In the genomic region with DNA sequence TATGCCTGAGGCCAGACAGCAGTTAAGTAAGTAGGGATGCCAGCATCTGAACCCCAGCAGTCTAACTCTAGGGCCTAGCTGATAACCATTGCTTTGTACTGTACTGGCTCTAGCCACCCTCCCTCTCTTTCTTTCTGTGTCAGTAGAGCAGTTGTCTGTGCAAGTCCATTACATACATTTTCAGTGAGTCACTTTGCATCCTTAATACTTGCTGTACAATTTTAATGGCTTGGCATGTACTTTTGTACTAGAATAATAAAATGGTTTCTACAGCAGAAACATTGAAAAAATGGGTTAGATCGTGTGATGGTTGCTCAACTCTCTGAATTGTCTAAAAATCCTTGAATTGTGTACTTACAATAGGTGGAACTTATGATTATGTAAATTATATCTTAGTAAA, we compare ENCODE assay signal across 10 cellular contexts. TPM values are rescaled to one million over a fixed set of nuclear protein-coding genes. Genes with fewer than 3 reads are reported as not detected.
DNase-seq lines count a peak whose midpoint lies in the region; ATAC-seq and TF ChIP-seq lines count a peak whose summit lies in the region.
"Had no signal": no experiment of that assay in that cellular context is flagged by ENCODE, and none has a peak within 500 bp of the region (broad histone marks: within the 10 kb centered on the region; RNA-seq: fewer than 3 reads in every experiment).

No MANE protein-coding gene starts in this region.

- DNase-seq in CD4-positive, alpha-beta memory T cell = no peak
- DNase-seq in LHCN-M2 (ENCODE audit: low read depth) = peak; percentile 73
- DNase-seq in chondrocyte (ENCODE audit: low spot score) = no peak
- DNase-seq in mesenchymal stem cell = peak; percentile 66
- no peak for DNase-seq in GF-D8 (lab: John Stamatoyannopoulos, UW)
- no peak for DNase-seq in NCI-H510A treated with DMSO at 0.1 percent for 48 hours (lab: John Stamatoyannopoulos, UW)
- DNase-seq in epidermal melanocyte (ENCODE audit: insufficient read length, low spot score) = no peak
- DNase-seq: DMS153, NCI-H2171 treated with DMSO at 0.1 percent for 48 hours had no signal

- peak overlapping the region; percentile 74 to 97 (median 90) for H3K27ac Mint-ChIP-seq in CD4-positive, alpha-beta memory T cell
- H3K27ac Mint-ChIP-seq in chondrocyte (ENCODE audit: unreplicated experiment) = peak overlapping the region; percentile 91

- H3K4me3 Mint-ChIP-seq in CD4-positive, alpha-beta memory T cell = peak overlapping the region in 5 of 8 donors; percentile 40 to 98 (median 98)
- H3K4me3 Mint-ChIP-seq in chondrocyte (ENCODE audit: unreplicated experiment) = no peak overlapping the region

- no peak overlapping the region for H2BK5ac ChIP-seq in mesenchymal stem cell (ENCODE audit: low read depth, low read length, poor library complexity, severe bottlenecking)

- H2BK15ac ChIP-seq in mesenchymal stem cell (ENCODE audit: low read depth, poor library complexity, severe bottlenecking) = no peak overlapping the region

- H3K23ac ChIP-seq in mesenchymal stem cell (ENCODE audit: low read length in 2 of 2) = no peak overlapping the region

- H3K14ac ChIP-seq in mesenchymal stem cell (ENCODE audit: low read length in 2 of 2) = no peak overlapping the region

- no peak overlapping the region for H3K4ac ChIP-seq in mesenchymal stem cell (ENCODE audit: low read depth in 1 of 2, low read length in 2 of 2)

- no peaks in the 10 kb centered on the region for H3K27me3 ChIP-seq in CD4-positive, alpha-beta memory T cell (ENCODE audit: insufficient read depth, low read length)
- H3K27me3 ChIP-seq in mesenchymal stem cell (ENCODE audit: control insufficient read depth in 1 of 2, insufficient read depth in 1 of 2, low read length in 2 of 2) = no peaks in the 10 kb centered on the region

- H4K91ac ChIP-seq in mesenchymal stem cell (ENCODE audit: low read length) = no peak overlapping the region

- no peak overlapping the region for H3K4me3 ChIP-seq in CD4-positive, alpha-beta memory T cell (ENCODE audit: low read length in 2 of 2)
- no peak overlapping the region for H3K4me3 ChIP-seq in mesenchymal stem cell (ENCODE audit: insufficient read depth in 1 of 2, low read depth in 1 of 2, low read length in 2 of 2)

- H3K27me3 Mint-ChIP-seq in CD4-positive, alpha-beta memory T cell = no peaks in the 10 kb centered on the region
- H3K27me3 Mint-ChIP-seq in chondrocyte (ENCODE audit: low read depth) = no peaks in the 10 kb centered on the region

- intact Hi-C loops in CD4-positive, alpha-beta memory T cell (cut with micrococcal nuclease) = loop anchor here (5.0 kb wide), 1 partner anchor 204 kb away; the partner anchor contains the start of gene PSIP1

- no peaks in the 10 kb centered on the region for H3K9me3 ChIP-seq in CD4-positive, alpha-beta memory T cell (ENCODE audit: control insufficient read depth in 1 of 2, low read length in 2 of 2)
- no peaks in the 10 kb centered on the region for H3K9me3 ChIP-seq in mesenchymal stem cell (ENCODE audit: control insufficient read depth, low read length)

- peaks cover 0 to 4% of the 10 kb centered on the region in 2 donors for H3K36me3 Mint-ChIP-seq in CD4-positive, alpha-beta memory T cell
- peaks cover 3% of the 10 kb centered on the region for H3K36me3 Mint-ChIP-seq in chondrocyte (ENCODE audit: low read depth)

- H3K9me3 Mint-ChIP-seq in CD4-positive, alpha-beta memory T cell = peaks cover 0 to 1% (median 0%) of the 10 kb centered on the region in 8 donors
- H3K9me3 Mint-ChIP-seq in chondrocyte (ENCODE audit: low read depth) = peaks cover 7% of the 10 kb centered on the region

- CTCF ChIA-PET in CD4-positive, alpha-beta memory T cell (lab: Charles Lee; ENCODE audit: partially characterized antibody) = interaction anchor here (0.9 to 10.9 kb wide), 6 partner anchors 13 to 96 kb away, joined by 3 to 120 read pairs (median 4); no protein-coding TSS in a partner anchor

- H3K4me1 ChIP-seq in CD4-positive, alpha-beta memory T cell (ENCODE audit: insufficient read depth, low read length) = peaks cover 48% of the 10 kb centered on the region
- peaks cover 2% of the 10 kb centered on the region for H3K4me1 ChIP-seq in mesenchymal stem cell (ENCODE audit: control insufficient read depth, insufficient read depth, low read depth, low read length)

- H3K79me1 ChIP-seq in mesenchymal stem cell (replicated peaks; ENCODE audit: low read length, poor library complexity, severe bottlenecking) = peaks cover 7% of the 10 kb centered on the region

- WGBS in mesenchymal stem cell = 47% methylated on average over 1 of the region's 1 CpG

- no peak overlapping the region for H4K8ac ChIP-seq in mesenchymal stem cell (ENCODE audit: low read length)

- no peak overlapping the region for H2AK5ac ChIP-seq in mesenchymal stem cell (ENCODE audit: low read length, severe bottlenecking)

- no peak overlapping the region for H3K18ac ChIP-seq in mesenchymal stem cell (ENCODE audit: low read depth in 1 of 2, low read length in 2 of 2)

- ATAC-seq in GM18873 (IDR thresholded peaks at IDR 0.05; ENCODE audit: low FRiP score, unreplicated experiment) = no peak

- no peak for TF ChIP-seq CTCF in chondrocyte (IDR thresholded peaks at IDR 0.05)

- H3K36me3 ChIP-seq in CD4-positive, alpha-beta memory T cell (ENCODE audit: insufficient read depth, low read length) = no peaks in the 10 kb centered on the region
- no peaks in the 10 kb centered on the region for H3K36me3 ChIP-seq in mesenchymal stem cell (ENCODE audit: control insufficient read depth in 1 of 2, insufficient read depth in 2 of 2, low read depth in 1 of 2, low read length in 2 of 2)

- POLR2A ChIA-PET in CD4-positive, alpha-beta memory T cell (lab: Charles Lee; ENCODE audit: partially characterized antibody) = interaction anchor here (0.6 to 9.7 kb wide), 2 partner anchors 13 to 202 kb away, joined by 3 to 197 read pairs; partner anchors contain the start of gene PSIP1

- H2BK120ac ChIP-seq in mesenchymal stem cell (ENCODE audit: low read depth, low read length) = no peak overlapping the region

- H3K4me2 ChIP-seq in mesenchymal stem cell (ENCODE audit: low read length, poor library complexity, severe bottlenecking) = no peak overlapping the region

- H2BK12ac ChIP-seq in mesenchymal stem cell (ENCODE audit: low read length in 2 of 2) = no peak overlapping the region

- peaks cover 38 to 63% (median 51%) of the 10 kb centered on the region in 4 donors for H3K4me1 Mint-ChIP-seq in CD4-positive, alpha-beta memory T cell
- peaks cover 56% of the 10 kb centered on the region for H3K4me1 Mint-ChIP-seq in chondrocyte (ENCODE audit: low read depth)

- H3K9ac ChIP-seq in mesenchymal stem cell (ENCODE audit: low read length) = no peak overlapping the region

- no peak overlapping the region for H2AFZ ChIP-seq in mesenchymal stem cell (ENCODE audit: low read depth, low read length)

- no peak overlapping the region for H3K27ac ChIP-seq in CD4-positive, alpha-beta memory T cell (ENCODE audit: low read depth, low read length)
- peak overlapping the region; percentile 68 for H3K27ac ChIP-seq in mesenchymal stem cell (ENCODE audit: low read length, poor library complexity, severe bottlenecking)

RNA-seq across cellular contexts. Expression of gene TTC39B, which starts 1.5 kb away (rescaled TPM):
- total RNA-seq in CD4-positive, alpha-beta memory T cell = 10 to 100 TPM; 29.0 to 30.2 TPM
- 10 to 100 TPM; 10.5 to 10.8 TPM for polyA plus RNA-seq in CD4-positive, alpha-beta memory T cell
- total RNA-seq in LHCN-M2 (2014; rRNA removed) = 9.0 and 9.2 TPM in 2 replicates
- 2.4 TPM for polyA plus RNA-seq in LHCN-M2 (2012)
- total RNA-seq in chondrocyte = 27.9 to 35.1 TPM (median 30.6 TPM) in 3 replicates
- polyA plus RNA-seq in mesenchymal stem cell (2013, experiment 1 of 2) = 7.9 TPM
- 7.9 TPM for polyA plus RNA-seq in mesenchymal stem cell (2013, experiment 2 of 2)

Comparison
In these comparisons a context has a peak if more than half of its experiments do, and no peak if none do; other contexts are left out.
1. DNase-seq: peak in LHCN-M2 (single experiment) and mesenchymal stem cell (single experiment); none in CD4-positive, alpha-beta memory T cell (0 of 5), chondrocyte (single experiment), GF-D8 (single experiment), NCI-H510A treated with DMSO at 0.1 percent for 48 hours (single experiment) and epidermal melanocyte (single experiment).